15 cellular contexts compared by ENCODE assay signal in the genomic region with DNA sequence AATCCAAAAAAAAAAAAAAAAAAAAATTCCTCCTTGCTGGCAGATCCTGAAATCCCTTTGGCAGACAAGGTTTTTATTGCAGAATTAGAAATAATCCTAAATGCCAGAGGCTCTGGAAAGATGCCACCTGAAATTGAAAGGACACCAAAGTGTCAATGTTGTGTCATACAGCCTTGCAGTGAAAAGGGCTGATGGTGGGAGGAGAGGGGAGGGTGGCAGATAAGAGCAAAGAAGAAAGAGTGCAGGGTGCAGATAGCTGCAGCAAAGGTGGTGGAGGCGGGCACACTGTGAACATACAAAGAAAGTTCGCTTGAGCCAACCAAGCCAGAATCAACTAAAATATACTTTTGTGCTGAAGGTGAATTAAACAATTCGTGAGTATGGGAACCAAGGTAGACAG.
"Had no signal": no experiment of that assay in that cellular context is flagged by ENCODE, and none has a peak within 500 bp of the region (broad histone marks: within the 10 kb centered on the region; RNA-seq: fewer than 3 reads in every experiment).

No MANE protein-coding gene starts in this region.

- DNase-seq: activated CD4-positive, alpha-beta T cell treated with anti-CD3 and anti-CD28 coated beads, Interleukin-2, amount 50 U/mL, for 4 hours; activated gamma-delta T cell; central memory CD4-positive, alpha-beta T cell; colonic mucosa; lower lobe of right lung; natural killer cell; retina; stimulated activated CD4-positive, alpha-beta T cell treated with anti-CD3 and anti-CD28 coated beads, Interleukin-12 subunit alpha, Interleukin-12 subunit beta, amount 100 ng/mL, for 4 hours; stimulated activated CD4-positive, alpha-beta T cell treated with anti-CD3 and anti-CD28 coated beads, Interleukin-1b, Interleukin-23, amount 100 ng/mL, for 48 hours; stimulated activated CD8-positive, alpha-beta memory T cell treated with anti-CD3 and anti-CD28 coated beads, Interleukin-4, amount 100 ng/mL, for 48 hours; stimulated activated naive CD4-positive, alpha-beta T cell; T1000; tibial artery had no signal

- H3K27me3 ChIP-seq: colonic mucosa, tibial artery had no signal

- H3K27ac ChIP-seq: colonic mucosa, lower lobe of right lung, tibial artery had no signal

- H3K36me3 Mint-ChIP-seq: activated naive CD4-positive, alpha-beta T cell treated with anti-CD3 and anti-CD28 coated beads, Interleukin-2, amount 50 U/mL, for 24 hours; natural killer cell had no signal

- H3K9me3 ChIP-seq: colonic mucosa, lower lobe of right lung, tibial artery had no signal

- ATAC-seq: esophagus mucosa, lower lobe of right lung, natural killer cell had no signal

- H3K4me1 ChIP-seq: colonic mucosa, lower lobe of right lung had no signal

- H3K27ac Mint-ChIP-seq: activated naive CD4-positive, alpha-beta T cell treated with anti-CD3 and anti-CD28 coated beads, Interleukin-2, amount 50 U/mL, for 24 hours; natural killer cell had no signal

- H3K9me3 Mint-ChIP-seq: activated naive CD4-positive, alpha-beta T cell treated with anti-CD3 and anti-CD28 coated beads, Interleukin-2, amount 50 U/mL, for 24 hours; natural killer cell had no signal

- H3K4me3 ChIP-seq: colonic mucosa, lower lobe of right lung, tibial artery had no signal

- H3K36me3 ChIP-seq: colonic mucosa, lower lobe of right lung, tibial artery had no signal

- H3K4me3 Mint-ChIP-seq: activated naive CD4-positive, alpha-beta T cell treated with anti-CD3 and anti-CD28 coated beads, Interleukin-2, amount 50 U/mL, for 24 hours; natural killer cell had no signal

- H3K4me1 Mint-ChIP-seq: activated naive CD4-positive, alpha-beta T cell treated with anti-CD3 and anti-CD28 coated beads, Interleukin-2, amount 50 U/mL, for 24 hours; natural killer cell had no signal
